In the genomic region with DNA sequence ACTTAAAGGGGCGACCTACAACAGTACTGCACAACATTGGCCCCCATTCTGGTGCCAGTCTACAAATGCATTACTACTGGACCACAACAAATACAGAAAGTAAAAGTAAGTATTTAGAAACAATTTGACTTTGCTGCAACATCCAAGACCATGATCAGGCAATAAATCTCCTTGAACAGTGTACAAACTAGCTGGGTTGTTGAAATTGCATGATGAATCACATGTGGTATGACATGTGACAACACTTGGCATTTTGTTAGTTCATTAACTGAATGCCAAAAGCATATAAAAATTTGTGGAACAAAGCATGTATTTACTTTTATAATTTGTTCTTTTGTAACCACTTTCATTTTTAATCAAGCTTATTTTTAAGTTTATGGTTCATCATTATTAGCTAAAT, we compare ENCODE assay signal across 16 cellular contexts.
A peak's percentile ranks its signal among the peaks of the same experiment; 100 is the strongest.
DNase-seq lines count a peak whose midpoint lies in the region; ATAC-seq and TF ChIP-seq lines count a peak whose summit lies in the region.
"Had no signal": no experiment of that assay in that cellular context is flagged by ENCODE, and none has a peak within 500 bp of the region (broad histone marks: within the 10 kb centered on the region; RNA-seq: fewer than 3 reads in every experiment).

No MANE protein-coding gene starts in this region.

- no peaks in the 10 kb centered on the region for H3K9me2 ChIP-seq in SK-N-SH

- no peak for TF ChIP-seq RAD21 in SK-N-SH (IDR thresholded peaks at IDR 0.05; ENCODE audit: low read length)

- H3K27ac ChIP-seq in SK-N-SH (ENCODE audit: low read depth in 2 of 2, low read length in 1 of 2) (no peak overlapping the region), tibial nerve (no peak overlapping the region)
- H3K27ac ChIP-seq: 22Rv1 had no signal

- CTCF ChIA-PET in SK-N-SH (lab: Yijun Ruan, JAX), result interaction anchor here (1.1 to 1.2 kb wide), 2 partner anchors 9 to 16 kb away, joined by 3 read pairs; no protein-coding TSS in a partner anchor

- WGBS in SK-N-SH (ENCODE audit: low lambda C conversion rate), result 83% methylated on average over 1 of the region's 1 CpG
- 75 to 85% methylated on average over 1 of the region's 1 CpG for WGBS in tibial nerve, 2 donors

- H3K36me3 ChIP-seq in SK-N-SH (replicated peaks in 1 of 2; ENCODE audit: control insufficient read depth in 1 of 2, insufficient read depth in 2 of 2, low read length in 1 of 2) (no peaks in the 10 kb centered on the region), tibial nerve (no peaks in the 10 kb centered on the region)
- H3K36me3 ChIP-seq: HAP-1 had no signal

- H3K4me3 ChIP-seq in SK-N-SH (ENCODE audit: low read depth in 2 of 2, low read length in 1 of 2) (no peak overlapping the region), cardiac fibroblast (replicated peaks in 1 of 2; ENCODE audit: low read depth in 2 of 2, low read length in 2 of 2) (no peak overlapping the region), fibroblast of the aortic adventitia (ENCODE audit: low read depth, low read length) (no peak overlapping the region), tibial nerve (no peak overlapping the region)
- H3K4me3 ChIP-seq: HAP-1 had no signal

- H3K79me2 ChIP-seq in SK-N-SH (ENCODE audit: insufficient read depth), result no peaks in the 10 kb centered on the region

- TF ChIP-seq POLR2A in tibial nerve (IDR thresholded peaks at IDR 0.05), result no peak

- peaks cover 5% of the 10 kb centered on the region for H3F3A ChIP-seq in SK-N-SH (replicated peaks; ENCODE audit: insufficient read depth)

- TF ChIP-seq EP300 in SK-N-SH (IDR thresholded peaks at IDR 0.05; ENCODE audit: borderline replicate concordance in 1 of 2, low read depth in 1 of 2, low read length in 1 of 2) (no peak), tibial nerve (IDR thresholded peaks at IDR 0.05) (no peak)

- no peaks in the 10 kb centered on the region for H4K20me1 ChIP-seq in SK-N-SH (ENCODE audit: insufficient read depth)

- no peak overlapping the region for H3K4me2 ChIP-seq in SK-N-SH

- H2AFZ ChIP-seq in SK-N-SH (ENCODE audit: low read depth), result no peak overlapping the region

- H3K4me1 ChIP-seq in SK-N-SH (ENCODE audit: control insufficient read depth in 1 of 2, insufficient read depth in 2 of 2, low read depth in 1 of 2, low read length in 1 of 2) (no peaks in the 10 kb centered on the region), tibial nerve (peaks cover 0 to 4% (median 0%) of the 10 kb centered on the region in 4 donors)

- POLR2A ChIA-PET in SK-N-SH (lab: Yijun Ruan, JAX), result interaction anchor here (0.7 kb wide), 1 partner anchor 238 kb away, joined by 3 read pairs; no protein-coding TSS in a partner anchor

- ATAC-seq in SK-N-SH treated with all-trans-retinoic acid at 6 μM for 48 hours, result no peak
- ATAC-seq in GM21737 (IDR thresholded peaks at IDR 0.05; ENCODE audit: unreplicated experiment), result no peak

- in situ Hi-C loops in KBM-7 (cut with MboI; ENCODE audit: low pct_unique_long_range_greater_than_20kb, low sequenced_read_pairs), result no loop called here

- TF ChIP-seq CTCF in SK-N-SH (IDR thresholded peaks at IDR 0.05) (no peak), cardiac fibroblast (IDR thresholded peaks at IDR 0.05; ENCODE audit: low read depth, low read length) (no peak), fibroblast of the aortic adventitia (IDR thresholded peaks at IDR 0.05; ENCODE audit: insufficient read depth, low read length) (no peak), tibial nerve (IDR thresholded peaks at IDR 0.05) (no peak)

- DNase-seq in SK-N-SH, result no peak
- DNase-seq in cardiac fibroblast (ENCODE audit: low read depth in 2 of 2), result peak; percentile 33 to 39
- DNase-seq in fibroblast of the aortic adventitia (ENCODE audit: low read depth), result peak; percentile 46
- no peak for DNase-seq in tibial nerve (ENCODE audit: low spot score in 2 of 2)
- no peak for DNase-seq in KBM-7
- no peak for DNase-seq in SW 1271 (lab: John Stamatoyannopoulos, UW)
- DNase-seq: C1 segment of cervical spinal cord, IMR-90, NCI-H1436 treated with DMSO at 0.1 percent for 48 hours, NCI-H2081, NCI-H524, SHP77 treated with DMSO at 0.1 percent for 48 hours had no signal

- H3K27me3 ChIP-seq in SK-N-SH (ENCODE audit: insufficient read depth), result no peaks in the 10 kb centered on the region
- no peaks in the 10 kb centered on the region for H3K27me3 ChIP-seq in tibial nerve

- no peak overlapping the region for H3K9ac ChIP-seq in SK-N-SH

- no peaks in the 10 kb centered on the region for H3K9me3 ChIP-seq in SK-N-SH
- no peaks in the 10 kb centered on the region for H3K9me3 ChIP-seq in tibial nerve

TF ChIP-seq in SK-N-SH, 30 proteins besides CTCF, POLR2A, EP300 and RAD21:
- TF ChIP-seq, protein P1, sequence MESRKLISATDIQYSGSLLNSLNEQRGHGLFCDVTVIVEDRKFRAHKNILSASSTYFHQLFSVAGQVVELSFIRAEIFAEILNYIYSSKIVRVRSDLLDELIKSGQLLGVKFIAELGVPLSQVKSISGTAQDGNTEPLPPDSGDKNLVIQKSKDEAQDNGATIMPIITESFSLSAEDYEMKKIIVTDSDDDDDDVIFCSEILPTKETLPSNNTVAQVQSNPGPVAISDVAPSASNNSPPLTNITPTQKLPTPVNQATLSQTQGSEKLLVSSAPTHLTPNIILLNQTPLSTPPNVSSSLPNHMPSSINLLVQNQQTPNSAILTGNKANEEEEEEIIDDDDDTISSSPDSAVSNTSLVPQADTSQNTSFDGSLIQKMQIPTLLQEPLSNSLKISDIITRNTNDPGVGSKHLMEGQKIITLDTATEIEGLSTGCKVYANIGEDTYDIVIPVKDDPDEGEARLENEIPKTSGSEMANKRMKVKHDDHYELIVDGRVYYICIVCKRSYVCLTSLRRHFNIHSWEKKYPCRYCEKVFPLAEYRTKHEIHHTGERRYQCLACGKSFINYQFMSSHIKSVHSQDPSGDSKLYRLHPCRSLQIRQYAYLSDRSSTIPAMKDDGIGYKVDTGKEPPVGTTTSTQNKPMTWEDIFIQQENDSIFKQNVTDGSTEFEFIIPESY (IDR thresholded peaks at IDR 0.05; ENCODE audit: borderline replicate concordance, low read depth), result no peak
- TF ChIP-seq PBX3 (IDR thresholded peaks at IDR 0.05), result peak; percentile 44

TF ChIP-seq in SK-N-SH treated with all-trans-retinoic acid at 6 μM for 48 hours, 23 proteins besides CTCF, POLR2A, EP300 and RAD21:
- no peak for TF ChIP-seq POU6F1 (CRISPR knock-in tag; IDR thresholded peaks at IDR 0.05; ENCODE audit: borderline replicate concordance, low read depth)
- no peak for TF ChIP-seq ZFP30 (CRISPR knock-in tag; IDR thresholded peaks at IDR 0.05)
- no peak for TF ChIP-seq ZNF70 (CRISPR knock-in tag; IDR thresholded peaks at IDR 0.05)
- no peak for TF ChIP-seq SNAI2 (CRISPR knock-in tag; IDR thresholded peaks at IDR 0.05)
- TF ChIP-seq, protein P2, sequence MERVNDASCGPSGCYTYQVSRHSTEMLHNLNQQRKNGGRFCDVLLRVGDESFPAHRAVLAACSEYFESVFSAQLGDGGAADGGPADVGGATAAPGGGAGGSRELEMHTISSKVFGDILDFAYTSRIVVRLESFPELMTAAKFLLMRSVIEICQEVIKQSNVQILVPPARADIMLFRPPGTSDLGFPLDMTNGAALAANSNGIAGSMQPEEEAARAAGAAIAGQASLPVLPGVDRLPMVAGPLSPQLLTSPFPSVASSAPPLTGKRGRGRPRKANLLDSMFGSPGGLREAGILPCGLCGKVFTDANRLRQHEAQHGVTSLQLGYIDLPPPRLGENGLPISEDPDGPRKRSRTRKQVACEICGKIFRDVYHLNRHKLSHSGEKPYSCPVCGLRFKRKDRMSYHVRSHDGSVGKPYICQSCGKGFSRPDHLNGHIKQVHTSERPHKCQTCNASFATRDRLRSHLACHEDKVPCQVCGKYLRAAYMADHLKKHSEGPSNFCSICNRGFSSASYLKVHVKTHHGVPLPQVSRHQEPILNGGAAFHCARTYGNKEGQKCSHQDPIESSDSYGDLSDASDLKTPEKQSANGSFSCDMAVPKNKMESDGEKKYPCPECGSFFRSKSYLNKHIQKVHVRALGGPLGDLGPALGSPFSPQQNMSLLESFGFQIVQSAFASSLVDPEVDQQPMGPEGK (CRISPR knock-in tag; IDR thresholded peaks at IDR 0.05; ENCODE audit: borderline replicate concordance), result no peak
- no peak for TF ChIP-seq TOX (CRISPR knock-in tag; IDR thresholded peaks at IDR 0.05; ENCODE audit: borderline replicate concordance)
TF ChIP-seq in SK-N-SH treated with all-trans-retinoic acid at 6 μM for 48 hours: peak in this region for 0.

Comparison
In these comparisons a context has a peak if more than half of its experiments do, and no peak if none do; other contexts are left out.
1. DNase-seq: peak in cardiac fibroblast (2 of 2) and fibroblast of the aortic adventitia (single experiment); none in SK-N-SH (single experiment), tibial nerve (0 of 2), KBM-7 (single experiment) and SW 1271 (0 of 2).